In genomic region chr1:89272132-89273041, GRCh38 we compare ENCODE assay signal across 10 cellular contexts. TPM values are rescaled to one million over a fixed set of nuclear protein-coding genes. Genes with fewer than 3 reads are reported as not detected.
DNase-seq lines count a peak whose midpoint lies in the region; ATAC-seq, FAIRE-seq and TF ChIP-seq lines count a peak whose summit lies in the region.
"Not testable (repeated sequence)": the region's sequence is repeated elsewhere in the genome, so short reads cannot be mapped to it uniquely, and the experiment has no call there.
"Had no signal": no experiment of that assay in that cellular context is flagged by ENCODE, and none has a peak within 500 bp of the region (broad histone marks: within the 10 kb centered on the region; RNA-seq: fewer than 3 reads in every experiment).

GBP5 (minus strand) TSS chr1:89272860; CDS start chr1:89269555, 3,305 bp downstream.

- ATAC-seq in GM18498 (IDR thresholded peaks at IDR 0.05; ENCODE audit: unreplicated experiment) (peak; percentile 83), GM21526 (IDR thresholded peaks at IDR 0.05; ENCODE audit: low FRiP score, unreplicated experiment) (peak; percentile 67), HG03135 (IDR thresholded peaks at IDR 0.05; ENCODE audit: unreplicated experiment) (peak; percentile 89), RWPE2 (ENCODE audit: low read depth) (peak; percentile 6; the same call in 2 of the 3 replicates)

- H3K27ac ChIP-seq in RWPE2 (ENCODE audit: poor library complexity, severe bottlenecking) (peak within 1 kb of the TSS; percentile 71), muscle layer of duodenum (ENCODE audit: low read length) (peak within 1 kb of the TSS; percentile 5)
- H3K27ac ChIP-seq in astrocyte (ENCODE audit: low read depth, low read length), result not testable (repeated sequence)

- peak within 1 kb of the TSS; percentile 42 for H3K4me2 ChIP-seq in astrocyte (ENCODE audit: low read length)

- not testable (repeated sequence) for H3K36me3 ChIP-seq in RWPE2 (ENCODE audit: low read depth); astrocyte (ENCODE audit: insufficient read depth, low read length); muscle layer of duodenum (ENCODE audit: control insufficient read depth in 1 of 2, insufficient read depth in 2 of 2, low read length in 2 of 2)

- not testable (repeated sequence) for H3K79me2 ChIP-seq in astrocyte (ENCODE audit: insufficient read depth, low read length)

- not testable (repeated sequence) for H2AFZ ChIP-seq in astrocyte (ENCODE audit: low read depth, low read length)

- H3K27me3 ChIP-seq in RWPE2 (ENCODE audit: insufficient read depth, poor library complexity, severe bottlenecking); astrocyte (ENCODE audit: insufficient read depth, low read length); muscle layer of duodenum (ENCODE audit: low read depth, low read length): not testable (repeated sequence)

- not testable (repeated sequence) for H3K27me3 Mint-ChIP-seq in astrocyte (ENCODE audit: low read depth, unreplicated experiment)

- H3K9me3 ChIP-seq in RWPE2 (ENCODE audit: severe bottlenecking); astrocyte (ENCODE audit: insufficient read depth, low read depth, low read length); muscle layer of duodenum (ENCODE audit: control insufficient read depth in 1 of 2, low read length in 2 of 2): not testable (repeated sequence)

- not testable (repeated sequence) for DNase-seq in RWPE2 (ENCODE audit: low spot score)
- DNase-seq in activated CD8-positive, alpha-beta memory T cell treated with anti-CD3 and anti-CD28 coated beads for 24 hours, result peak; percentile 82
- peak; percentile 1 for DNase-seq in astrocyte (ENCODE audit: low read depth)
- DNase-seq in stimulated activated CD8-positive, alpha-beta memory T cell treated with anti-CD3 and anti-CD28 coated beads, Interleukin-4, amount 100 ng/mL, for 48 hours, result peak; percentile 65

- H3K9me3 Mint-ChIP-seq in astrocyte (ENCODE audit: unreplicated experiment), result not testable (repeated sequence)

- not testable (repeated sequence) for H4K20me1 ChIP-seq in astrocyte (ENCODE audit: insufficient read depth, low read length)

- H3K4me3 Mint-ChIP-seq in astrocyte (ENCODE audit: unreplicated experiment), result not testable (repeated sequence)

- not testable (repeated sequence) for H3K9ac ChIP-seq in astrocyte (ENCODE audit: low read length)

- peaks cover 24% of the 10 kb centered on the region for H3K4me1 ChIP-seq in RWPE2 (ENCODE audit: insufficient read depth, poor library complexity, severe bottlenecking)
- H3K4me1 ChIP-seq in astrocyte (ENCODE audit: insufficient read depth, low read length); muscle layer of duodenum (ENCODE audit: control insufficient read depth in 1 of 2, insufficient read depth in 2 of 2, low read length in 2 of 2): not testable (repeated sequence)

- peaks cover 12% of the 10 kb centered on the region for H3K4me1 Mint-ChIP-seq in astrocyte (ENCODE audit: low read depth, unreplicated experiment)

- not testable (repeated sequence) for H3K27ac Mint-ChIP-seq in astrocyte (ENCODE audit: unreplicated experiment)

- not testable (repeated sequence) for H3K4me3 ChIP-seq in RWPE2 (ENCODE audit: severe bottlenecking); astrocyte (ENCODE audit: insufficient read depth, low read depth, low read length)
- peak within 1 kb of the TSS; percentile 27 to 37 for H3K4me3 ChIP-seq in muscle layer of duodenum (ENCODE audit: low read depth in 1 of 2, low read length in 2 of 2)

- FAIRE-seq in astrocyte (lab: Jason Lieb, UNC), result not testable (repeated sequence)

- TF ChIP-seq CTCF in RWPE2 (IDR thresholded peaks at IDR 0.05; ENCODE audit: poor library complexity, severe bottlenecking); astrocyte (IDR thresholded peaks at IDR 0.05; ENCODE audit: insufficient read depth, low read depth, low read length): not testable (repeated sequence)

- H3K36me3 Mint-ChIP-seq in astrocyte (ENCODE audit: low read depth, unreplicated experiment), result not testable (repeated sequence)

RNA-seq across cellular contexts. Expression of gene GBP5, which starts in this region (rescaled TPM):
- total RNA-seq in astrocyte, result 0.62 and 0.79 TPM in 2 replicates
- total RNA-seq: endodermal cell, H9 had no signal

Comparison
In these comparisons a context has a peak if more than half of its experiments do, and no peak if none do; other contexts are left out.
1. Peak in DNase-seq and H3K4me2 ChIP-seq in astrocyte; RNA of the gene not detected or under 1 TPM.
2. ATAC-seq: peak in every context shown above with its lines; median percentile 89 in HG03135; 83 in GM18498; 67 in GM21526; 6 in RWPE2.